9 cellular contexts compared by ENCODE assay signal in genomic region chr1:32716312-32717126, GRCh38. TPM values are rescaled to one million over a fixed set of nuclear protein-coding genes. Genes with fewer than 3 reads are reported as not detected.
DNase-seq lines count a peak whose midpoint lies in the region; ATAC-seq and TF ChIP-seq lines count a peak whose summit lies in the region.
"Had no signal": no experiment of that assay in that cellular context is flagged by ENCODE, and none has a peak within 500 bp of the region (broad histone marks: within the 10 kb centered on the region; RNA-seq: fewer than 3 reads in every experiment).

No MANE protein-coding gene starts in this region.

- no peaks in the 10 kb centered on the region for H3K9me3 Mint-ChIP-seq in CD8-positive, alpha-beta memory T cell
- H3K9me3 Mint-ChIP-seq in progenitor cell of endocrine pancreas (ENCODE audit: low read depth) (no peaks in the 10 kb centered on the region), HFFc6 (no peaks in the 10 kb centered on the region)

- no peaks in the 10 kb centered on the region for H3K4me1 ChIP-seq in CD8-positive, alpha-beta memory T cell (ENCODE audit: insufficient read depth, low read length)
- H3K4me1 ChIP-seq in foreskin keratinocyte, result peaks cover 5% of the 10 kb centered on the region

- peak; percentile 22 for TF ChIP-seq CTCF in foreskin keratinocyte (conservative IDR thresholded peaks at IDR 0.05)
- no peak for TF ChIP-seq CTCF in progenitor cell of endocrine pancreas (IDR thresholded peaks at IDR 0.05; ENCODE audit: unreplicated experiment)
- no peak for TF ChIP-seq CTCF in HFFc6 (IDR thresholded peaks at IDR 0.05)

- H3K27ac Mint-ChIP-seq in CD8-positive, alpha-beta memory T cell, result peak overlapping the region in 3 of 8 donors; percentile 4 to 43 (median 43)
- peak overlapping the region; percentile 95 for H3K27ac Mint-ChIP-seq in progenitor cell of endocrine pancreas
- no peak overlapping the region for H3K27ac Mint-ChIP-seq in HFFc6

- peak overlapping the region in 1 of 7 donors; percentile 45 for H3K4me3 Mint-ChIP-seq in CD8-positive, alpha-beta memory T cell
- H3K4me3 Mint-ChIP-seq in progenitor cell of endocrine pancreas (ENCODE audit: low read depth) (peak overlapping the region; percentile 66), HFFc6 (no peak overlapping the region)

- no peaks in the 10 kb centered on the region for H3K36me3 Mint-ChIP-seq in CD8-positive, alpha-beta memory T cell
- H3K36me3 Mint-ChIP-seq in progenitor cell of endocrine pancreas (ENCODE audit: insufficient read depth) (no peaks in the 10 kb centered on the region), HFFc6 (ENCODE audit: low read depth) (no peaks in the 10 kb centered on the region)

- CTCF ChIA-PET in CD8-positive, alpha-beta memory T cell (lab: Charles Lee), result interaction anchor here (1.7 to 1.8 kb wide), 2 partner anchors 10 to 20 kb away, joined by 3 to 4 read pairs; no protein-coding TSS in a partner anchor

- H3K4me1 Mint-ChIP-seq in CD8-positive, alpha-beta memory T cell, result peaks cover 4 to 22% (median 12%) of the 10 kb centered on the region in 3 donors
- peaks cover 15% of the 10 kb centered on the region for H3K4me1 Mint-ChIP-seq in progenitor cell of endocrine pancreas (ENCODE audit: low read depth)
- peaks cover 20% of the 10 kb centered on the region for H3K4me1 Mint-ChIP-seq in HFFc6 (ENCODE audit: low read depth)

- POLR2A ChIA-PET in CD8-positive, alpha-beta memory T cell (lab: Charles Lee), result no interaction called here

- H3K27ac ChIP-seq in CD8-positive, alpha-beta memory T cell (ENCODE audit: low read depth, low read length), result peak overlapping the region; percentile 66
- no peak overlapping the region for H3K27ac ChIP-seq in foreskin keratinocyte
- H3K27ac ChIP-seq: tibial artery had no signal

- ATAC-seq in foreskin keratinocyte, result peak; percentile 94

- peak in 1 of 5 donors; percentile 7 for DNase-seq in CD8-positive, alpha-beta memory T cell
- peak; percentile 98 for DNase-seq in H7
- DNase-seq in NCI-H2171 treated with DMSO at 0.1 percent for 48 hours (lab: John Stamatoyannopoulos, UW), result peak; percentile 91
- peak; percentile 13 for DNase-seq in activated CD4-positive, alpha-beta T cell treated with anti-CD3 and anti-CD28 coated beads for 1 hour
- DNase-seq in foreskin keratinocyte, result peak; percentile 81 to 91
- DNase-seq in progenitor cell of endocrine pancreas (ENCODE audit: low spot score, unreplicated experiment), result peak; percentile 94
- DNase-seq in HFFc6, result no peak
- no peak for DNase-seq in AML-193 (lab: John Stamatoyannopoulos, UW)

- H3K4me3 ChIP-seq in CD8-positive, alpha-beta memory T cell (ENCODE audit: low read length), result no peak overlapping the region
- H3K4me3 ChIP-seq in H7 (ENCODE audit: insufficient read depth, low read depth, low read length), result no peak overlapping the region
- H3K4me3 ChIP-seq: tibial artery had no signal

- H3K27me3 Mint-ChIP-seq in CD8-positive, alpha-beta memory T cell, result peaks cover 8 to 10% of the 10 kb centered on the region in 2 donors
- H3K27me3 Mint-ChIP-seq in progenitor cell of endocrine pancreas (no peaks in the 10 kb centered on the region), HFFc6 (ENCODE audit: insufficient read depth) (peaks cover 9% of the 10 kb centered on the region)

- no peaks in the 10 kb centered on the region for H3K27me3 ChIP-seq in CD8-positive, alpha-beta memory T cell (ENCODE audit: insufficient read depth, low read length, poor library complexity, severe bottlenecking)
- no peaks in the 10 kb centered on the region for H3K27me3 ChIP-seq in H7 (ENCODE audit: control insufficient read depth, insufficient read depth, low read length)
- no peaks in the 10 kb centered on the region for H3K27me3 ChIP-seq in foreskin keratinocyte
- H3K27me3 ChIP-seq: tibial artery had no signal

- H3K36me3 ChIP-seq in CD8-positive, alpha-beta memory T cell (ENCODE audit: insufficient read depth, low read length), result no peaks in the 10 kb centered on the region
- no peaks in the 10 kb centered on the region for H3K36me3 ChIP-seq in H7 (replicated peaks; ENCODE audit: control insufficient read depth, insufficient read depth, low read length)
- H3K36me3 ChIP-seq: tibial artery had no signal

- H3K9me3 ChIP-seq in CD8-positive, alpha-beta memory T cell (ENCODE audit: low read length), result no peaks in the 10 kb centered on the region
- H3K9me3 ChIP-seq: tibial artery had no signal

RNA-seq across cellular contexts. Expression of gene SYNC, which starts 13.9 kb away (rescaled TPM):
- total RNA-seq in CD8-positive, alpha-beta memory T cell, result not detected
- polyA plus RNA-seq in CD8-positive, alpha-beta memory T cell, result not detected
- 0.07 and 0.45 TPM in 2 replicates for total RNA-seq in H7 (2014; rRNA removed; shearing (Covaris generic))
- total RNA-seq in foreskin keratinocyte (4.5 and 6.6 TPM in 2 replicates), progenitor cell of endocrine pancreas (0.40 TPM in 1 of 2 replicates, not detected in the other)
- 1.6 and 2.2 TPM in 2 replicates for polyA plus RNA-seq in foreskin keratinocyte
- total RNA-seq in HFFc6 (2021; fragmentation: NEBNext Ultra II Directional; extraction: Animal tissue kit (Norgen Biotek cat#: 25700)), result 10 to 100 TPM; 40.8 to 51.1 (median 48.1) TPM

Comparison
In these comparisons a context has a peak if more than half of its experiments do, and no peak if none do; other contexts are left out.
1. DNase-seq: peak in H7 (single experiment), NCI-H2171 treated with DMSO at 0.1 percent for 48 hours (single experiment), activated CD4-positive, alpha-beta T cell treated with anti-CD3 and anti-CD28 coated beads for 1 hour (single experiment), foreskin keratinocyte (2 of 2) and progenitor cell of endocrine pancreas (single experiment); none in HFFc6 (single experiment) and AML-193 (0 of 2).